1 cellular context compared by ENCODE assay signal in genomic region chr15:55387027-55387426, GRCh38.
TF ChIP-seq lines count a peak whose summit lies in the region.

No MANE protein-coding gene starts in this region.

TF ChIP-seq in WTC11, 78 proteins besides CTCF, POLR2A, EP300 and RAD21 (continued from another document):
- TF ChIP-seq ATF6 (CRISPR knock-in tag; IDR thresholded peaks at IDR 0.05) (no peak), ZBTB21 (CRISPR knock-in tag; IDR thresholded peaks at IDR 0.05; ENCODE audit: borderline replicate concordance) (no peak), ZNF281 (CRISPR knock-in tag; IDR thresholded peaks at IDR 0.05) (no peak), E2F4 (CRISPR knock-in tag; IDR thresholded peaks at IDR 0.05; ENCODE audit: borderline replicate concordance, low read depth) (no peak), NFATC4 (CRISPR knock-in tag; IDR thresholded peaks at IDR 0.05) (no peak)
